11 cellular contexts compared by ENCODE assay signal in genomic region chr1:117563492-117563875, GRCh38. TPM values are rescaled to one million over a fixed set of nuclear protein-coding genes. Genes with fewer than 3 reads are reported as not detected.
"Had no signal": no experiment of that assay in that cellular context is flagged by ENCODE, and none has a peak within 500 bp of the region (broad histone marks: within the 10 kb centered on the region; RNA-seq: fewer than 3 reads in every experiment).

No MANE protein-coding gene starts in this region.

- H3K9me3 ChIP-seq: adrenal gland, ascending aorta, esophagus muscularis mucosa had no signal

- DNase-seq: activated T-cell treated with anti-CD3 and anti-CD28 coated beads, Interleukin-2, amount 50 U/mL, for 1 hour; adrenal gland; left ventricle myocardium superior; stimulated activated CD4-positive, alpha-beta T cell treated with anti-CD3 and anti-CD28 coated beads, Interleukin-4, amount 100 ng/mL, for 1 hour; stimulated activated naive CD4-positive, alpha-beta T cell treated with Interleukin-2 at 50 U/mL for 16 hours; T-helper 9 cell had no signal

- H3K36me3 ChIP-seq: adrenal gland, ascending aorta, esophagus muscularis mucosa, gastroesophageal sphincter, neural progenitor cell had no signal

- H2AFZ ChIP-seq: neural progenitor cell had no signal

- H3K27me3 ChIP-seq: adrenal gland, ascending aorta, esophagus muscularis mucosa, gastroesophageal sphincter, neural progenitor cell had no signal

- H3K9ac ChIP-seq: neural progenitor cell had no signal

- H3K4me3 ChIP-seq: adrenal gland, ascending aorta, esophagus muscularis mucosa, gastroesophageal sphincter, neural progenitor cell had no signal

- H3K4me1 ChIP-seq: adrenal gland, ascending aorta, esophagus muscularis mucosa, gastroesophageal sphincter had no signal

- H3K27ac ChIP-seq: adrenal gland, ascending aorta, esophagus muscularis mucosa, gastroesophageal sphincter, neural progenitor cell had no signal

- H3K4me2 ChIP-seq: neural progenitor cell had no signal

RNA-seq across cellular contexts. Expression of gene TENT5C, which starts 42.4 kb away (rescaled TPM):
- total RNA-seq: myocyte had no signal
